8 cellular contexts compared by ENCODE assay signal in genomic region chr13:19957320-19958118, GRCh38. TPM values are rescaled to one million over a fixed set of nuclear protein-coding genes. Genes with fewer than 3 reads are reported as not detected.
A peak's percentile ranks its signal among the peaks of the same experiment; 100 is the strongest.
DNase-seq lines count a peak whose midpoint lies in the region; ATAC-seq lines count a peak whose summit lies in the region.

No MANE protein-coding gene starts in this region.

- DNase-seq in NCI-H2227 (lab: John Stamatoyannopoulos, UW; ENCODE audit: unreplicated experiment) (peak; percentile 92), left colon (peak; percentile 65 to 80), cerebellar nuclear complex (lab: John Stamatoyannopoulos, UW) (no peak)
- DNase-seq in activated CD4-positive, alpha-beta T cell treated with anti-CD3 and anti-CD28 coated beads for 4 hours, result peak; percentile 80 to 83
- DNase-seq in stimulated activated CD4-positive, alpha-beta T cell treated with anti-CD3 and anti-CD28 coated beads, Interleukin-1b, Interleukin-23, amount 100 ng/mL, for 24 hours (ENCODE audit: low read depth in 4 of 4, low spot score in 1 of 4), result peak; percentile 62 to 71 (median 68)

- intact Hi-C loops in left colon (cut with DNase I, micrococcal nuclease), result loop anchor here in 1 of 2 donors (5.0 kb wide), 1 partner anchor 95 kb away; the partner anchor contains the start of gene ZMYM5

- ATAC-seq in GM18498 (IDR thresholded peaks at IDR 0.05; ENCODE audit: unreplicated experiment), result peak; percentile 22
- ATAC-seq in HG02938 (IDR thresholded peaks at IDR 0.05; ENCODE audit: unreplicated experiment), result peak; percentile 31
- ATAC-seq in left colon, result peak; percentile 11

- H3K27ac ChIP-seq in cingulate gyrus (ENCODE audit: low read depth, low read length), result peak overlapping the region; percentile 92

RNA-seq across cellular contexts. Expression of gene ZMYM2, which starts 1.0 kb away (rescaled TPM):
- 10 to 100 TPM; 69.2 to 70.0 TPM for total RNA-seq in left colon

Comparison
In these comparisons a context has a peak if more than half of its experiments do, and no peak if none do; other contexts are left out.
1. DNase-seq: peak in NCI-H2227 (single experiment), activated CD4-positive, alpha-beta T cell treated with anti-CD3 and anti-CD28 coated beads for 4 hours (2 of 2), left colon (2 of 2) and stimulated activated CD4-positive, alpha-beta T cell treated with anti-CD3 and anti-CD28 coated beads, Interleukin-1b, Interleukin-23, amount 100 ng/mL, for 24 hours (4 of 4); none in cerebellar nuclear complex (0 of 2).
2. Peak in every context shown above with its lines, with median percentiles within 50 percentile points of each other: ATAC-seq.